Comparison of ENCODE assay signal across 8 cellular contexts in genomic region chr2:172095905-172096660, GRCh38. TPM values are rescaled to one million over a fixed set of nuclear protein-coding genes. Genes with fewer than 3 reads are reported as not detected.
A peak's percentile ranks its signal among the peaks of the same experiment; 100 is the strongest.
DNase-seq lines count a peak whose midpoint lies in the region; ATAC-seq and TF ChIP-seq lines count a peak whose summit lies in the region.

No MANE protein-coding gene starts in this region.

- peak overlapping the region; percentile 88 for H2AFZ ChIP-seq in Karpas-422 (ENCODE audit: low read length)

- no peaks in the 10 kb centered on the region for H3K79me2 ChIP-seq in Karpas-422 (ENCODE audit: low read length)

- TF ChIP-seq CTCF in astrocyte of the spinal cord (IDR thresholded peaks at IDR 0.05; ENCODE audit: low read depth, low read length) = peak; percentile 32
- TF ChIP-seq CTCF in adrenal gland (IDR thresholded peaks at IDR 0.05) = no peak

- H3K36me3 ChIP-seq in Karpas-422 (ENCODE audit: insufficient read depth, low read length) = no peaks in the 10 kb centered on the region
- H3K36me3 ChIP-seq in adrenal gland (replicated peaks in 1 of 2) = no peaks in the 10 kb centered on the region

- H3K4me1 Mint-ChIP-seq in naive thymus-derived CD8-positive, alpha-beta T cell = peaks cover 19 to 55% (median 45%) of the 10 kb centered on the region in 4 donors

- H3K4me1 ChIP-seq in Karpas-422 (ENCODE audit: low read length) (peaks cover 60% of the 10 kb centered on the region), adrenal gland (replicated peaks in 1 of 2) (peaks cover 21 to 44% of the 10 kb centered on the region in 2 donors)

- peak overlapping the region; percentile 75 for H3K9ac ChIP-seq in Karpas-422 (ENCODE audit: low read length)

- peak overlapping the region; percentile 80 to 91 (median 88) for H3K4me3 Mint-ChIP-seq in naive thymus-derived CD8-positive, alpha-beta T cell

- H3K27ac Mint-ChIP-seq in naive thymus-derived CD8-positive, alpha-beta T cell = peak overlapping the region in 1 of 10 donors; percentile 4

- POLR2A ChIA-PET in naive thymus-derived CD8-positive, alpha-beta T cell (lab: Charles Lee) = interaction anchor here (0.5 to 2.4 kb wide), 8 partner anchors 9 to 32 kb away, joined by 3 to 11 read pairs (median 4); partner anchors contain the start of gene DLX1

- no peaks in the 10 kb centered on the region for H4K20me1 ChIP-seq in Karpas-422 (ENCODE audit: insufficient read depth, low read depth, low read length)

- H3K4me2 ChIP-seq in Karpas-422 (ENCODE audit: low read depth, low read length, poor library complexity, severe bottlenecking) = peak overlapping the region; percentile 91

- no peaks in the 10 kb centered on the region for H3K9me3 ChIP-seq in Karpas-422 (ENCODE audit: low read length)
- H3K9me3 ChIP-seq in adrenal gland (replicated peaks in 1 of 3) = no peaks in the 10 kb centered on the region

- DNase-seq in DMS53 (lab: John Stamatoyannopoulos, UW) (peak; percentile 44), Karpas-422 (no peak), astrocyte of the spinal cord (ENCODE audit: low read depth, low spot score) (no peak), germinal center (ENCODE audit: low spot score) (no peak), adrenal gland (no peak), nucleus accumbens (lab: John Stamatoyannopoulos, UW) (no peak)
- peak in 3 of 10 donors; percentile 29 to 39 (median 38) for DNase-seq in naive thymus-derived CD8-positive, alpha-beta T cell
- DNase-seq in activated CD4-positive, alpha-beta T cell treated with anti-CD3 and anti-CD28 coated beads for 48 hours = no peak

- H3K9me2 ChIP-seq in Karpas-422 (replicated peaks; ENCODE audit: insufficient read depth, low read length) = no peaks in the 10 kb centered on the region

- H3K9me3 Mint-ChIP-seq in naive thymus-derived CD8-positive, alpha-beta T cell = peaks cover 0 to 8% (median 1%) of the 10 kb centered on the region in 9 donors

- peaks cover 0 to 11% (median 9%) of the 10 kb centered on the region in 3 donors for H3K36me3 Mint-ChIP-seq in naive thymus-derived CD8-positive, alpha-beta T cell

- peaks cover 48 to 80% (median 58%) of the 10 kb centered on the region in 5 donors for H3K27me3 Mint-ChIP-seq in naive thymus-derived CD8-positive, alpha-beta T cell

- H3K27me3 ChIP-seq in Karpas-422 (ENCODE audit: low read length) = no peaks in the 10 kb centered on the region
- H3K27me3 ChIP-seq in adrenal gland = peaks cover 98% of the 10 kb centered on the region

- H3K4me3 ChIP-seq in Karpas-422 (ENCODE audit: low read length) = peak overlapping the region; percentile 66
- H3K4me3 ChIP-seq in astrocyte of the spinal cord (ENCODE audit: low read depth, low read length) = peak overlapping the region; percentile 41
- H3K4me3 ChIP-seq in adrenal gland = peak overlapping the region in 1 of 4 donors; percentile 39

- TF ChIP-seq POLR2A in adrenal gland (IDR thresholded peaks at IDR 0.05) = no peak

- no peak overlapping the region for H3K27ac ChIP-seq in Karpas-422 (ENCODE audit: low read length)
- peak overlapping the region in 1 of 5 donors; percentile 54 for H3K27ac ChIP-seq in adrenal gland

- intact Hi-C loops in adrenal gland (cut with DNase I) = loop anchor here in 1 of 2 donors (5.0 kb wide), 1 partner anchor 99 kb away; the partner anchor contains the start of gene METAP1D

- peak in 1 of 2 donors; percentile 9 for ATAC-seq in naive thymus-derived CD8-positive, alpha-beta T cell

- in situ Hi-C loops in astrocyte of the spinal cord (cut with HindIII; ENCODE audit: low sequenced_read_pairs) = no loop called here

- WGBS in adrenal gland, 4 donors = 18 to 33% (median 20%) methylated on average over 22 to 42 of the region's 42 CpGs

RNA-seq across cellular contexts. Expression of gene DLX2, which starts 6.6 kb away (rescaled TPM):
- total RNA-seq in Karpas-422 (2014; rRNA removed; shearing (Covaris generic); ENCODE audit: low replicate concordance) = 0.97 and 1.5 TPM in 2 replicates
- not detected for total RNA-seq in naive thymus-derived CD8-positive, alpha-beta T cell
- not detected for polyA plus RNA-seq in naive thymus-derived CD8-positive, alpha-beta T cell
- total RNA-seq in adrenal gland = under 1 TPM in 3 of 8 donors, not detected in 5; 0.15 to 0.49 (median 0.28) TPM
- polyA plus RNA-seq in adrenal gland = under 1 TPM; 0.07 to 0.32 (median 0.13) TPM

RNA-seq across cellular contexts. Expression of gene DLX1, which starts 10.8 kb away (rescaled TPM):
- 1.0 and 1.2 TPM in 2 replicates for total RNA-seq in Karpas-422 (2014; rRNA removed; shearing (Covaris generic); ENCODE audit: low replicate concordance)
- not detected for total RNA-seq in naive thymus-derived CD8-positive, alpha-beta T cell
- polyA plus RNA-seq in naive thymus-derived CD8-positive, alpha-beta T cell = not detected
- 1 to 10 TPM in 1 of 8 donors, under 1 TPM in 2, not detected in 5; 0.28 to 1.3 (median 0.53) TPM for total RNA-seq in adrenal gland
- 1 to 10 TPM in 1 of 3 donors, under 1 TPM in 2; 0.47 to 1.4 (median 0.64) TPM for polyA plus RNA-seq in adrenal gland
